In the genomic region with DNA sequence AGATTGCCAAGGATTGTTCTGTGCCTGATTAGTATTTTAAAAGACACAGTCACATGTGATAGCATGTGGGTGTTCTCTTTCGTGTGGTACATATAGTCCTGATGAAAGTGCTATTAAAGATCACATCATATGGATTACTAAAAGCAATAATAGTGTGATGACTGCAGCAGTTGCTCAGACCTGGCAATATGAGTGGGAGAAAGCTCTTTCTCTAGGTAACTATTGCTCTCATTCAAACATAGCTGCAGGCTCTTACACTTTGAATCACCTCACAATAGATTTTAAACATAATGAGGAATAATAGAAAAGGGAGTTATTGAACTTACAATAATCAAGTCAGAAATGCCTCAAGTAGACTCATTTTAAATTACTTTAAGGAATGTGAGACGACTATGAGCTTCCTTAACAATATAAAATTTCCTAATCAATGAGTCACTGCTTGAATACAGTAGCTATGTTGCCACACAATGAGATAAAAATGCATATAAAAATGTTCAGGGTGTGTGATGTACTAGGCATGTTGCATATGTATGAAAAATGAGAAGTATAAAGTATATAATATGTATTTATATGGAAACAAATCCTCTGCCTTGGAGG, we compare ENCODE assay signal across 17 cellular contexts.
DNase-seq lines count a peak whose midpoint lies in the region; ATAC-seq, FAIRE-seq and TF ChIP-seq lines count a peak whose summit lies in the region.
"Had no signal": no experiment of that assay in that cellular context is flagged by ENCODE, and none has a peak within 500 bp of the region (broad histone marks: within the 10 kb centered on the region; RNA-seq: fewer than 3 reads in every experiment).

No MANE protein-coding gene starts in this region.

- no peak overlapping the region for H3K27ac ChIP-seq in HepG2 (ENCODE audit: extremely low read length, insufficient read depth, low read length)
- H3K27ac ChIP-seq: pancreas had no signal

- no peaks in the 10 kb centered on the region for H3K9me3 ChIP-seq in HepG2 (ENCODE audit: low read length)
- H3K9me3 ChIP-seq: pancreas had no signal

- no peak for FAIRE-seq in bronchial epithelial cell (lab: Jason Lieb, UNC)
- no peak for FAIRE-seq in HepG2 (lab: Jason Lieb, UNC)
- FAIRE-seq: H1, TTC549 had no signal

- no peak overlapping the region for H3K9ac ChIP-seq in HepG2 (ENCODE audit: insufficient read depth, low read depth, low read length)

- no peak for TF ChIP-seq RAD21 in HepG2 (CRISPR knock-in tag; IDR thresholded peaks at IDR 0.05)

- TF ChIP-seq EP300 in HepG2 (IDR thresholded peaks at IDR 0.05; ENCODE audit: low read depth in 2 of 2, low read length in 2 of 2), result no peak
- no peak for TF ChIP-seq EP300 in HepG2 (CRISPR knock-in tag; IDR thresholded peaks at IDR 0.05; ENCODE audit: borderline replicate concordance)

- H3K36me3 ChIP-seq in bronchial epithelial cell (ENCODE audit: control insufficient read depth, insufficient read depth, low read length), result no peaks in the 10 kb centered on the region
- no peaks in the 10 kb centered on the region for H3K36me3 ChIP-seq in HepG2 (replicated peaks in 1 of 2; ENCODE audit: control insufficient read depth in 1 of 2, insufficient read depth in 2 of 2, low read length in 2 of 2)
- H3K36me3 ChIP-seq: pancreas had no signal

- no peaks in the 10 kb centered on the region for H3K79me2 ChIP-seq in HepG2 (ENCODE audit: insufficient read depth, low read length)

- ATAC-seq in HepG2 (no peak), HG02970 (IDR thresholded peaks at IDR 0.05; ENCODE audit: low FRiP score, unreplicated experiment) (no peak), GM21825 (IDR thresholded peaks at IDR 0.05; ENCODE audit: unreplicated experiment) (no peak)
- ATAC-seq: activated CD8-positive, alpha-beta T cell treated with anti-CD3 and anti-CD28 coated beads, Interleukin-2, amount 10 ng/mL, durations not matched to agents 7 days and 5 days; pancreas had no signal

- H3K27me3 ChIP-seq in bronchial epithelial cell (ENCODE audit: control insufficient read depth, insufficient read depth, low read length), result no peaks in the 10 kb centered on the region
- H3K27me3 ChIP-seq in HepG2 (ENCODE audit: control insufficient read depth in 1 of 2, insufficient read depth in 2 of 2, low read length in 2 of 2), result no peaks in the 10 kb centered on the region
- H3K27me3 ChIP-seq: pancreas had no signal

- no TSS peak for BruUV-seq in HepG2 (replicated peaks; lab: Mats Ljungman, UMichigan)

- WGBS in HepG2 (ENCODE audit: low lambda C conversion rate), result 2% methylated on average over 2 of the region's 2 CpGs

- H4K20me1 ChIP-seq in HepG2 (ENCODE audit: insufficient read depth, low read length), result no peaks in the 10 kb centered on the region

- CTCF ChIA-PET in HepG2 (lab: Yijun Ruan, JAX; ENCODE audit: low intra/inter-chr PET ratio, low total read pairs), result no interaction called here

- no peak overlapping the region for H2AFZ ChIP-seq in HepG2 (ENCODE audit: low read length)

- intact Hi-C loops in HepG2 (cut with micrococcal nuclease; ENCODE audit: unreplicated experiment), result no loop called here

- POLR2A ChIA-PET in HepG2 (lab: Yijun Ruan, JAX), result no interaction called here

- no peak for TF ChIP-seq POLR2A in HepG2 (IDR thresholded peaks at IDR 0.05; ENCODE audit: insufficient read depth in 1 of 2, low read depth in 2 of 2, low read length in 2 of 2)

- no peaks in the 10 kb centered on the region for H3K4me1 ChIP-seq in HepG2 (ENCODE audit: insufficient read depth, low read length)
- H3K4me1 ChIP-seq: pancreas had no signal

- no peak overlapping the region for H3K4me2 ChIP-seq in HepG2 (ENCODE audit: low read depth, low read length)

- H3K4me3 ChIP-seq in bronchial epithelial cell (ENCODE audit: low read depth, low read length), result no peak overlapping the region
- H3K4me3 ChIP-seq in HepG2 (replicated peaks in 1 of 3; ENCODE audit: insufficient read depth in 1 of 3, low read depth in 2 of 3, low read length in 3 of 3), result no peak overlapping the region
- H3K4me3 ChIP-seq: pancreas had no signal

- no peak for TF ChIP-seq CTCF in bronchial epithelial cell (IDR thresholded peaks at IDR 0.05; ENCODE audit: insufficient read depth, low read length, severe bottlenecking)
- no peak for TF ChIP-seq CTCF in HepG2 (CRISPR knock-in tag; IDR thresholded peaks at IDR 0.05)

- DNase-seq in AG08396 (ENCODE audit: low spot score), result peak; percentile 27
- peak; percentile 71 for DNase-seq in LHCN-M2 (ENCODE audit: low read depth)
- peak; percentile 92 for DNase-seq in bronchial epithelial cell (ENCODE audit: low read depth)
- peak; percentile 18 for DNase-seq in kidney glomerular epithelial cell (lab: John Stamatoyannopoulos, UW)
- no peak for DNase-seq in HepG2 (ENCODE audit: low spot score)
- no peak for DNase-seq in GM19240 (ENCODE audit: insufficient read length, low spot score)
- DNase-seq: activated CD8-positive, alpha-beta T cell treated with anti-CD3 and anti-CD28 coated beads, Interleukin-2, amount 10 ng/mL, durations not matched to agents 7 days and 5 days; activated effector memory CD4-positive, alpha-beta T cell treated with anti-CD3 and anti-CD28 coated beads, Interleukin-2, amount 50 U/mL, for 16 hours; Kasumi-1; NCI-H2029; NCI-H82; pancreas; stimulated activated CD4-positive, alpha-beta T cell treated with anti-CD3 and anti-CD28 coated beads, Interleukin-15, amount 100 ng/mL, for 24 hours had no signal

- in situ Hi-C loops in HepG2 (cut with HindIII; ENCODE audit: extremely low pct_ligation_motif_present, low pct_unique_long_range_greater_than_20kb), result no loop called here

TF ChIP-seq in HepG2, 621 proteins besides CTCF, POLR2A, EP300 and RAD21 (continues in another document):
- TF ChIP-seq, protein P1, sequence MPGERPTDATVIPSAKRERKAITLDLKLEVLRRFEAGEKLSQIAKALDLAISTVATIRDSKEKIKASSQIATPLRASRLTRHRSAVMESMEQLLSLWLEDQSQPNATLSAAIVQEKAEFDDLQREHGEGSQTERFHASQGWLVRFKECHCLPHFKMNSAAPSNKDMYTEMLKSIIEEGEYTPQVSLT (CRISPR knock-in tag; IDR thresholded peaks at IDR 0.05; ENCODE audit: borderline replicate concordance, low read depth), result no peak
- no peak for TF ChIP-seq ZIK1 (CRISPR knock-in tag; IDR thresholded peaks at IDR 0.05; ENCODE audit: borderline replicate concordance, low read depth)
- TF ChIP-seq, protein P2, sequence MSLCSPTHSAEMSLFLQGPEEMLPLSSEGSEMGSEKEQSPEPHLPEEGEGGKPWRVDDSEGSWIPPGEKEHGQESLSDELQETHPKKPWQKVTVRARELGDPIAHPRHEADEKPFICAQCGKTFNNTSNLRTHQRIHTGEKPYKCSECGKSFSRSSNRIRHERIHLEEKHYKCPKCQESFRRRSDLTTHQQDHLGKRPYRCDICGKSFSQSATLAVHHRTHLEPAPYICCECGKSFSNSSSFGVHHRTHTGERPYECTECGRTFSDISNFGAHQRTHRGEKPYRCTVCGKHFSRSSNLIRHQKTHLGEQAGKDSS (CRISPR knock-in tag; IDR thresholded peaks at IDR 0.05; ENCODE audit: borderline replicate concordance, low read depth), result no peak
- TF ChIP-seq ZNF292 (CRISPR knock-in tag; IDR thresholded peaks at IDR 0.05; ENCODE audit: borderline replicate concordance, low read depth), result no peak
- no peak for TF ChIP-seq ZNF331 (CRISPR knock-in tag; IDR thresholded peaks at IDR 0.05)
- TF ChIP-seq ARNTL (CRISPR knock-in tag; IDR thresholded peaks at IDR 0.05), result no peak
- no peak for TF ChIP-seq HMG20A (CRISPR knock-in tag; IDR thresholded peaks at IDR 0.05; ENCODE audit: borderline replicate concordance)
- no peak for TF ChIP-seq ZNF652 (CRISPR knock-in tag; IDR thresholded peaks at IDR 0.05; ENCODE audit: borderline replicate concordance, low read depth)
- no peak for TF ChIP-seq ZNF451 (CRISPR knock-in tag; IDR thresholded peaks at IDR 0.05)

Comparison
In these comparisons a context has a peak if more than half of its experiments do, and no peak if none do; other contexts are left out.
1. DNase-seq: peak in AG08396 (single experiment), LHCN-M2 (single experiment), bronchial epithelial cell (single experiment) and kidney glomerular epithelial cell (single experiment); none in HepG2 (single experiment) and GM19240 (single experiment).